In the genomic region with DNA sequence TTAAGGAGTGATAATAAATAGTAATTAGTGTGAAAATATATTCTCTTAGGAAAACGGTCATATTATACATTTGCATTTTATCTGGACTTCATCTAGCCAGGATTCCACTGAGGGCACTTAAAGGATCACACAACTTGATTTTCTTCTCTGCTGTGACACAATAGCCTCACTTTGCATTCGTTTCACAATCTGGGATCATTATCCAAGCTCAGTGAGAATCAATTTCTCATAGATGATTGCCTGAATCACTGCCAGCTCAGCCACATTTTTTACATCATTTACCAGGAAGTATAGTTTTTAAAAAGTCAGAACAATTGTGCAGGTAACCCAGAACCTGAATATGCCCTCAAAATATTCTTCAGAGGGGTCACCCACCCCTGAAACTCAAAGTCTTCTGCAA, we compare ENCODE assay signal across 17 cellular contexts.
"Had no signal": no experiment of that assay in that cellular context is flagged by ENCODE, and none has a peak within 500 bp of the region (broad histone marks: within the 10 kb centered on the region; RNA-seq: fewer than 3 reads in every experiment).

No MANE protein-coding gene starts in this region.

- H3K4me3 Mint-ChIP-seq: activated CD8-positive, alpha-beta T cell treated with anti-CD3 and anti-CD28 coated beads for 36 hours; activated naive CD4-positive, alpha-beta T cell treated with anti-CD3 and anti-CD28 coated beads, Interleukin-2, amount 10 ng/mL, durations not matched to agents 7 days and 5 days; activated T-helper 17 cell treated with anti-CD3 and anti-CD28 coated beads, Interleukin-2, amount 50 U/mL, for 72 hours; naive thymus-derived CD4-positive, alpha-beta T cell had no signal

- H3K9me3 ChIP-seq: adrenal gland, psoas muscle, sigmoid colon had no signal

- H3K9me3 Mint-ChIP-seq: activated CD8-positive, alpha-beta T cell treated with anti-CD3 and anti-CD28 coated beads for 36 hours; activated naive CD4-positive, alpha-beta T cell treated with anti-CD3 and anti-CD28 coated beads, Interleukin-2, amount 10 ng/mL, durations not matched to agents 7 days and 5 days; activated T-helper 17 cell treated with anti-CD3 and anti-CD28 coated beads, Interleukin-2, amount 50 U/mL, for 72 hours had no signal

- H3K36me3 Mint-ChIP-seq: activated naive CD4-positive, alpha-beta T cell treated with anti-CD3 and anti-CD28 coated beads, Interleukin-2, amount 10 ng/mL, durations not matched to agents 7 days and 5 days; naive thymus-derived CD4-positive, alpha-beta T cell had no signal

- ATAC-seq: activated CD8-positive, alpha-beta T cell treated with anti-CD3 and anti-CD28 coated beads for 36 hours; activated T-helper 17 cell treated with anti-CD3 and anti-CD28 coated beads, Interleukin-2, amount 50 U/mL, for 72 hours; naive thymus-derived CD4-positive, alpha-beta T cell; psoas muscle had no signal

- H3K27me3 ChIP-seq: adrenal gland, sigmoid colon had no signal

- H3K36me3 ChIP-seq: adrenal gland, sigmoid colon had no signal

- H3K27ac ChIP-seq: adrenal gland, psoas muscle, sigmoid colon, VCaP had no signal

- DNase-seq: activated CD4-positive, alpha-beta T cell treated with anti-CD3 and anti-CD28 coated beads for 4 hours; activated CD8-positive, alpha-beta memory T cell treated with anti-CD3 and anti-CD28 coated beads, Interleukin-2, amount 50 U/mL, for 4 hours; activated CD8-positive, alpha-beta T cell treated with anti-CD3 and anti-CD28 coated beads for 36 hours; activated naive CD4-positive, alpha-beta T cell treated with anti-CD3 and anti-CD28 coated beads, Interleukin-2, amount 10 ng/mL, durations not matched to agents 7 days and 5 days; adrenal gland; effector memory CD4-positive, alpha-beta T cell; erythroblast; hypothalamus; naive thymus-derived CD4-positive, alpha-beta T cell; psoas muscle; sigmoid colon; stimulated activated CD4-positive, alpha-beta T cell treated with anti-CD3 and anti-CD28 coated beads, Interleukin-2, amount 100 ng/mL, for 24 hours; stimulated activated naive CD4-positive, alpha-beta T cell treated with Interleukin-2 at 50 U/mL for 16 hours; T1000; trophoblast cell had no signal

- H3K4me1 ChIP-seq: adrenal gland, psoas muscle, sigmoid colon had no signal

- H3K27me3 Mint-ChIP-seq: activated CD8-positive, alpha-beta T cell treated with anti-CD3 and anti-CD28 coated beads for 36 hours; activated naive CD4-positive, alpha-beta T cell treated with anti-CD3 and anti-CD28 coated beads, Interleukin-2, amount 10 ng/mL, durations not matched to agents 7 days and 5 days; activated T-helper 17 cell treated with anti-CD3 and anti-CD28 coated beads, Interleukin-2, amount 50 U/mL, for 72 hours had no signal

- H3K4me3 ChIP-seq: adrenal gland, psoas muscle, sigmoid colon had no signal

- H3K27ac Mint-ChIP-seq: activated CD8-positive, alpha-beta T cell treated with anti-CD3 and anti-CD28 coated beads for 36 hours; activated naive CD4-positive, alpha-beta T cell treated with anti-CD3 and anti-CD28 coated beads, Interleukin-2, amount 10 ng/mL, durations not matched to agents 7 days and 5 days; activated T-helper 17 cell treated with anti-CD3 and anti-CD28 coated beads, Interleukin-2, amount 50 U/mL, for 72 hours; naive thymus-derived CD4-positive, alpha-beta T cell had no signal

- H3K4me1 Mint-ChIP-seq: activated naive CD4-positive, alpha-beta T cell treated with anti-CD3 and anti-CD28 coated beads, Interleukin-2, amount 10 ng/mL, durations not matched to agents 7 days and 5 days; activated T-helper 17 cell treated with anti-CD3 and anti-CD28 coated beads, Interleukin-2, amount 50 U/mL, for 72 hours; naive thymus-derived CD4-positive, alpha-beta T cell had no signal
